In genomic region chr2:172178035-172178434, GRCh38 we compare ENCODE assay signal across 2 cellular contexts.
TF ChIP-seq lines count a peak whose summit lies in the region.

No MANE protein-coding gene starts in this region.

TF ChIP-seq in SK-N-SH, 30 proteins besides CTCF, POLR2A, EP300 and RAD21 (continued from another document):
- TF ChIP-seq, protein P1, sequence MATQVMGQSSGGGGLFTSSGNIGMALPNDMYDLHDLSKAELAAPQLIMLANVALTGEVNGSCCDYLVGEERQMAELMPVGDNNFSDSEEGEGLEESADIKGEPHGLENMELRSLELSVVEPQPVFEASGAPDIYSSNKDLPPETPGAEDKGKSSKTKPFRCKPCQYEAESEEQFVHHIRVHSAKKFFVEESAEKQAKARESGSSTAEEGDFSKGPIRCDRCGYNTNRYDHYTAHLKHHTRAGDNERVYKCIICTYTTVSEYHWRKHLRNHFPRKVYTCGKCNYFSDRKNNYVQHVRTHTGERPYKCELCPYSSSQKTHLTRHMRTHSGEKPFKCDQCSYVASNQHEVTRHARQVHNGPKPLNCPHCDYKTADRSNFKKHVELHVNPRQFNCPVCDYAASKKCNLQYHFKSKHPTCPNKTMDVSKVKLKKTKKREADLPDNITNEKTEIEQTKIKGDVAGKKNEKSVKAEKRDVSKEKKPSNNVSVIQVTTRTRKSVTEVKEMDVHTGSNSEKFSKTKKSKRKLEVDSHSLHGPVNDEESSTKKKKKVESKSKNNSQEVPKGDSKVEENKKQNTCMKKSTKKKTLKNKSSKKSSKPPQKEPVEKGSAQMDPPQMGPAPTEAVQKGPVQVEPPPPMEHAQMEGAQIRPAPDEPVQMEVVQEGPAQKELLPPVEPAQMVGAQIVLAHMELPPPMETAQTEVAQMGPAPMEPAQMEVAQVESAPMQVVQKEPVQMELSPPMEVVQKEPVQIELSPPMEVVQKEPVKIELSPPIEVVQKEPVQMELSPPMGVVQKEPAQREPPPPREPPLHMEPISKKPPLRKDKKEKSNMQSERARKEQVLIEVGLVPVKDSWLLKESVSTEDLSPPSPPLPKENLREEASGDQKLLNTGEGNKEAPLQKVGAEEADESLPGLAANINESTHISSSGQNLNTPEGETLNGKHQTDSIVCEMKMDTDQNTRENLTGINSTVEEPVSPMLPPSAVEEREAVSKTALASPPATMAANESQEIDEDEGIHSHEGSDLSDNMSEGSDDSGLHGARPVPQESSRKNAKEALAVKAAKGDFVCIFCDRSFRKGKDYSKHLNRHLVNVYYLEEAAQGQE (IDR thresholded peaks at IDR 0.05; ENCODE audit: low read depth, low read length): no peak
- TF ChIP-seq RFX5 (IDR thresholded peaks at IDR 0.05; ENCODE audit: low read length) (no peak), ZBTB33 (IDR thresholded peaks at IDR 0.05; ENCODE audit: borderline replicate concordance, low read depth) (peak; percentile 45; the same call in 1 of the 2 replicates), POLR2AphosphoS5 (IDR thresholded peaks at IDR 0.05; ENCODE audit: low read depth, low read length) (peak; percentile 38; the same call in 1 of the 2 replicates), TAF1 (IDR thresholded peaks at IDR 0.05; ENCODE audit: borderline replicate concordance, low read depth, low read length) (no peak), GABPA (IDR thresholded peaks at IDR 0.05; ENCODE audit: low read depth) (no peak), MXI1 (IDR thresholded peaks at IDR 0.05; ENCODE audit: low read depth, low read length) (no peak), NFIC (IDR thresholded peaks at IDR 0.05; ENCODE audit: borderline replicate concordance) (peak; percentile 67; the same call in 1 of the 2 replicates), EZH2phosphoT487 (IDR thresholded peaks at IDR 0.05; ENCODE audit: borderline replicate concordance, low read depth) (no peak), USF2 (IDR thresholded peaks at IDR 0.05; ENCODE audit: borderline replicate concordance, low read depth, low read length) (no peak), TCF12 (IDR thresholded peaks at IDR 0.05) (peak; percentile 77), GATA2 (CRISPR knock-in tag; IDR thresholded peaks at IDR 0.05) (no peak), SMC3 (IDR thresholded peaks at IDR 0.05; ENCODE audit: low read depth, low read length) (no peak), NRF1 (IDR thresholded peaks at IDR 0.05; ENCODE audit: low read depth, low read length) (no peak), RXRA (IDR thresholded peaks at IDR 0.05; ENCODE audit: borderline replicate concordance, low read depth) (peak; percentile 56; the same call in 1 of the 2 replicates), PBX3 (IDR thresholded peaks at IDR 0.05) (peak; percentile 66)
- TF ChIP-seq, protein P2, sequence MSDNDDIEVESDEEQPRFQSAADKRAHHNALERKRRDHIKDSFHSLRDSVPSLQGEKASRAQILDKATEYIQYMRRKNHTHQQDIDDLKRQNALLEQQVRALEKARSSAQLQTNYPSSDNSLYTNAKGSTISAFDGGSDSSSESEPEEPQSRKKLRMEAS (IDR thresholded peaks at IDR 0.05; ENCODE audit: low read depth): no peak
- TF ChIP-seq, protein P3, sequence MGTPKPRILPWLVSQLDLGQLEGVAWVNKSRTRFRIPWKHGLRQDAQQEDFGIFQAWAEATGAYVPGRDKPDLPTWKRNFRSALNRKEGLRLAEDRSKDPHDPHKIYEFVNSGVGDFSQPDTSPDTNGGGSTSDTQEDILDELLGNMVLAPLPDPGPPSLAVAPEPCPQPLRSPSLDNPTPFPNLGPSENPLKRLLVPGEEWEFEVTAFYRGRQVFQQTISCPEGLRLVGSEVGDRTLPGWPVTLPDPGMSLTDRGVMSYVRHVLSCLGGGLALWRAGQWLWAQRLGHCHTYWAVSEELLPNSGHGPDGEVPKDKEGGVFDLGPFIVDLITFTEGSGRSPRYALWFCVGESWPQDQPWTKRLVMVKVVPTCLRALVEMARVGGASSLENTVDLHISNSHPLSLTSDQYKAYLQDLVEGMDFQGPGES (IDR thresholded peaks at IDR 0.05; ENCODE audit: low read depth, low read length): no peak
- TF ChIP-seq, protein P4, sequence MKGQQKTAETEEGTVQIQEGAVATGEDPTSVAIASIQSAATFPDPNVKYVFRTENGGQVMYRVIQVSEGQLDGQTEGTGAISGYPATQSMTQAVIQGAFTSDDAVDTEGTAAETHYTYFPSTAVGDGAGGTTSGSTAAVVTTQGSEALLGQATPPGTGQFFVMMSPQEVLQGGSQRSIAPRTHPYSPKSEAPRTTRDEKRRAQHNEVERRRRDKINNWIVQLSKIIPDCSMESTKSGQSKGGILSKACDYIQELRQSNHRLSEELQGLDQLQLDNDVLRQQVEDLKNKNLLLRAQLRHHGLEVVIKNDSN (IDR thresholded peaks at IDR 0.05; ENCODE audit: borderline replicate concordance, low read depth): no peak

TF ChIP-seq in SK-N-SH treated with all-trans-retinoic acid at 6 μM for 48 hours, 23 proteins besides CTCF, POLR2A, EP300 and RAD21 (continued from another document):
- TF ChIP-seq TSHZ2 (CRISPR knock-in tag; IDR thresholded peaks at IDR 0.05): no peak
- no peak for TF ChIP-seq CREB5 (CRISPR knock-in tag; IDR thresholded peaks at IDR 0.05; ENCODE audit: low read depth)
- TF ChIP-seq PATZ1 (CRISPR knock-in tag; IDR thresholded peaks at IDR 0.05; ENCODE audit: borderline replicate concordance): no peak
- no peak for TF ChIP-seq ZNF565 (CRISPR knock-in tag; conservative IDR thresholded peaks at IDR 0.05; ENCODE audit: low read depth)
- no peak for TF ChIP-seq RARB (CRISPR knock-in tag; IDR thresholded peaks at IDR 0.05)
- TF ChIP-seq BACH2 (CRISPR knock-in tag; IDR thresholded peaks at IDR 0.05; ENCODE audit: borderline replicate concordance): no peak
- no peak for TF ChIP-seq ZNF8 (CRISPR knock-in tag; IDR thresholded peaks at IDR 0.05)
- no peak for TF ChIP-seq TCF4 (CRISPR knock-in tag; IDR thresholded peaks at IDR 0.05; ENCODE audit: borderline replicate concordance)
- TF ChIP-seq ZC3H10 (CRISPR knock-in tag; IDR thresholded peaks at IDR 0.05): no peak
- no peak for TF ChIP-seq ZFP3 (CRISPR knock-in tag; IDR thresholded peaks at IDR 0.05)
- TF ChIP-seq CSRNP3 (CRISPR knock-in tag; IDR thresholded peaks at IDR 0.05): no peak
- TF ChIP-seq ESRRG (CRISPR knock-in tag; IDR thresholded peaks at IDR 0.05): no peak
